8 cellular contexts compared by ENCODE assay signal in the genomic region with DNA sequence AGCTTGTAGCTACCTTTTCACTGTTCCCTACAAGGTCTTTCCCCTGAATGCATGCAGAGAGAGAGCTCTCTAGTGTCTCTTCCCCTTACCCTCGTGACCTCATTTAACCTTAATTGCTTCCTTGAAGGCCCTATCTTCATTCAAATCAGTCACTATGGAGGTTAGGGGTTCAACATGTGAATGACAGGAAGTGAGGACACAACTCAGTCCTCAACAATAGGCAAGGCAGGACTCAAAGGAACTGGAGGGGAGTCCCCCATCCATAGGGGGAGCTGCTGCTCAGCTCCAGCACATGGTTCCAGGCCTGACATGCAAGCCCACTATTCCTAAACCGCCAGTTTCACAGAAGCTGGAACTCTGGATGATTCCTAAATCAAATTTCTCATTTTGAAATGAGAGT. TPM values are rescaled to one million over a fixed set of nuclear protein-coding genes. Genes with fewer than 3 reads are reported as not detected.
DNase-seq lines count a peak whose midpoint lies in the region; ATAC-seq and TF ChIP-seq lines count a peak whose summit lies in the region.

No MANE protein-coding gene starts in this region.

- no peak for DNase-seq in AG10803 (ENCODE audit: low read depth)
- DNase-seq in M059J (ENCODE audit: low read depth): peak; percentile 29
- DNase-seq in choroid plexus epithelial cell (ENCODE audit: low read depth): peak; percentile 43
- no peak for DNase-seq in uterus
- DNase-seq in T-helper 9 cell: no peak
- no peak for DNase-seq in NCI-H187 treated with DMSO at 0.1 percent for 48 hours (lab: John Stamatoyannopoulos, UW)
- DNase-seq in activated CD8-positive, alpha-beta memory T cell treated with anti-CD3 and anti-CD28 coated beads, Interleukin-2, amount 50 U/mL, for 4 hours: no peak

- peaks cover 0 to 10% of the 10 kb centered on the region in 2 donors for H3K4me1 ChIP-seq in uterus

- H3K4me3 ChIP-seq in AG10803 (ENCODE audit: low read length) (no peak overlapping the region), choroid plexus epithelial cell (ENCODE audit: low read depth, low read length) (no peak overlapping the region), uterus (no peak overlapping the region)

- intact Hi-C loops in uterus (cut with DNase I; ENCODE audit: low total_unique reads): loop anchor here (10.0 kb wide), 1 partner anchor 317 kb away; no protein-coding TSS in a partner anchor

- H3K27me3 ChIP-seq in uterus: no peaks in the 10 kb centered on the region

- no peak for TF ChIP-seq POLR2A in uterus (IDR thresholded peaks at IDR 0.05)

- H3K36me3 ChIP-seq in uterus: no peaks in the 10 kb centered on the region

- peak; percentile 60 for ATAC-seq in GM18511 (IDR thresholded peaks at IDR 0.05; ENCODE audit: unreplicated experiment)

- H3K9me3 ChIP-seq in uterus: no peaks in the 10 kb centered on the region

- peak overlapping the region; percentile 97 to 99 for H3K27ac ChIP-seq in uterus

- peak; percentile 36 for TF ChIP-seq CTCF in AG10803 (conservative IDR thresholded peaks at IDR 0.05; ENCODE audit: low read length)
- peak; percentile 53 for TF ChIP-seq CTCF in choroid plexus epithelial cell (conservative IDR thresholded peaks at IDR 0.05; ENCODE audit: low read depth, low read length)
- TF ChIP-seq CTCF in uterus (IDR thresholded peaks at IDR 0.05): no peak

RNA-seq across cellular contexts. Expression of gene GYG1, which starts 33.8 kb away (rescaled TPM):
- 30.8 and 53.6 TPM in 2 replicates for total RNA-seq in M059J (2014; rRNA removed; shearing (Covaris generic))
- 100 to 1,000 TPM in 1 of 4 donors, 10 to 100 TPM in 3; 37.4 to 122 (median 64.2) TPM for total RNA-seq in uterus

Comparison
In these comparisons a context has a peak if more than half of its experiments do, and no peak if none do; other contexts are left out.
1. DNase-seq: peak in M059J (single experiment) and choroid plexus epithelial cell (single experiment); none in AG10803 (single experiment), uterus (0 of 2), T-helper 9 cell (single experiment), NCI-H187 treated with DMSO at 0.1 percent for 48 hours (single experiment) and activated CD8-positive, alpha-beta memory T cell treated with anti-CD3 and anti-CD28 coated beads, Interleukin-2, amount 50 U/mL, for 4 hours (single experiment).
2. CTCF ChIP-seq: peak in AG10803 (single experiment) and choroid plexus epithelial cell (single experiment); none in uterus (0 of 4).